Comparison of ENCODE assay signal across 26 cellular contexts in the genomic region with DNA sequence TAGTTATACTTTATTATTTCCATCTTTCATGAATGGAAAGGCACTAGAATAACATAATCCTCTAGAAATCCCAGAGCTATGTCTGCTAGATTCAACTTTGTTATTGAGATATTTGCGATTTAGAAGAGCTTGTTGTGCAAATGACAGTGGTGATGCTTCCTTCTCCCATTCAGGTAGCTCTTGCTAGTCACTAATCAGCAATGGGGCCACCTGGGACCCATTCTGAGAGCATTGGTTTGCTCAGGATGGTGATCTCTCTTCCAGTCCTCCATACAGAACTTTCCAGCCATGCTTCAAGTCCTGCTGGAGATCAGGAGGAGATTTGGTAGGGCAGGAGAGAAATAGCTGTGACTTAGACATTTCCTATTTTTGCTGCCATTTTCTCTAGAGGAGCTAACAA.
DNase-seq lines count a peak whose midpoint lies in the region; ATAC-seq and TF ChIP-seq lines count a peak whose summit lies in the region.
"Had no signal": no experiment of that assay in that cellular context is flagged by ENCODE, and none has a peak within 500 bp of the region (broad histone marks: within the 10 kb centered on the region; RNA-seq: fewer than 3 reads in every experiment).

No MANE protein-coding gene starts in this region.

- no peak overlapping the region for H4K5ac ChIP-seq in H9 (ENCODE audit: insufficient read length, low read depth, low read length)

- H3K9me3 Mint-ChIP-seq in H9 (no peaks in the 10 kb centered on the region), WTC11 (no peaks in the 10 kb centered on the region)
- H3K9me3 Mint-ChIP-seq: CD4-positive, alpha-beta memory T cell; CD8-positive, alpha-beta memory T cell had no signal

- H3K27ac Mint-ChIP-seq in H9 (peak overlapping the region in 2 of 3 experiments; percentile 15 to 78; a peak in 3 of 7 replicates), WTC11 (peak overlapping the region; percentile 58; the same call in 1 of the 2 replicates)
- H3K27ac Mint-ChIP-seq: CD14-positive monocyte; CD4-positive, alpha-beta memory T cell; CD4-positive, CD25-positive, alpha-beta regulatory T cell; CD8-positive, alpha-beta memory T cell had no signal

- no peaks in the 10 kb centered on the region for H3K79me2 ChIP-seq in H9 (ENCODE audit: insufficient read depth, low read length)

- no peak overlapping the region for H2BK120ac ChIP-seq in H9 (ENCODE audit: low read depth, low read length, poor library complexity, severe bottlenecking)

- no peak overlapping the region for H3T11ph ChIP-seq in H9 (ENCODE audit: low read length)

- H3K23me2 ChIP-seq in H9 (ENCODE audit: insufficient read length, low read depth, low read length, poor library complexity, severe bottlenecking), result no peaks in the 10 kb centered on the region

- DNase-seq in NCI-H82 (lab: John Stamatoyannopoulos, UW), result peak; percentile 4
- no peak for DNase-seq in NCI-H82 treated with DMSO at 0.1 percent for 48 hours (lab: John Stamatoyannopoulos, UW; ENCODE audit: unreplicated experiment)
- DNase-seq in H9, result peak; percentile 35
- DNase-seq in WTC11 (ENCODE audit: low spot score), result no peak
- DNase-seq in caudate nucleus (lab: John Stamatoyannopoulos, UW), result no peak
- no peak for DNase-seq in RPMI8226
- DNase-seq in activated CD4-positive, alpha-beta T cell treated with anti-CD3 and anti-CD28 coated beads for 1 hour, result no peak
- DNase-seq: AML-193; BE2C; C1 segment of cervical spinal cord; CD4-positive, alpha-beta memory T cell; CD4-positive, CD25-positive, alpha-beta regulatory T cell; CD8-positive, alpha-beta memory T cell; COR-L47; DMS 273 treated with DMSO at 0.1 percent for 48 hours; DMS153; DMS53; DMS79; DND-41; EL; GDM1 had no signal

- no peak overlapping the region for H3K56ac ChIP-seq in H9 (ENCODE audit: insufficient read length, low read depth, low read length)

- no peak overlapping the region for H2AK5ac ChIP-seq in H9 (ENCODE audit: insufficient read length, low read length)

- peak; percentile 67 for ATAC-seq in WTC11
- ATAC-seq: A549, GM12878 had no signal

- no peaks in the 10 kb centered on the region for H3K27me3 ChIP-seq in H9 (ENCODE audit: insufficient read depth, low read length)
- H3K27me3 ChIP-seq: BE2C, BLaER1 had no signal

- no peak overlapping the region for H3K27ac ChIP-seq in H9 (ENCODE audit: insufficient read length, low read depth, low read length)
- H3K27ac ChIP-seq in caudate nucleus (ENCODE audit: low read depth, low read length), result no peak overlapping the region
- H3K27ac ChIP-seq: 22Rv1, A549, BLaER1 had no signal

- no peak overlapping the region for H3K23ac ChIP-seq in H9 (ENCODE audit: insufficient read length, low read depth, low read length)

- TF ChIP-seq CTCF in H9 (conservative IDR thresholded peaks at IDR 0.05) (no peak), WTC11 (IDR thresholded peaks at IDR 0.05) (no peak)

- H2AFZ ChIP-seq in H9 (ENCODE audit: low read length), result no peak overlapping the region

- H3K4me3 Mint-ChIP-seq in H9 (no peak overlapping the region), WTC11 (no peak overlapping the region)
- H3K4me3 Mint-ChIP-seq: CD14-positive monocyte; CD4-positive, alpha-beta memory T cell; CD4-positive, CD25-positive, alpha-beta regulatory T cell; CD8-positive, alpha-beta memory T cell had no signal

- H2BK12ac ChIP-seq in H9 (ENCODE audit: insufficient read length, low read depth, low read length), result no peak overlapping the region

- no peaks in the 10 kb centered on the region for H4K20me1 ChIP-seq in H9 (ENCODE audit: control insufficient read depth, insufficient read depth, insufficient read length)
- H4K20me1 ChIP-seq: BLaER1 had no signal

- no peak overlapping the region for H3K18ac ChIP-seq in H9 (ENCODE audit: insufficient read length, low read depth, low read length)

- WGBS in H9 (ENCODE audit: extremely low coverage, insufficient read length, low lambda C conversion rate), result no CpG with 5 or more reads among the region's 1 CpG

- POLR2A ChIA-PET in WTC11 (lab: Charles Lee), result no interaction called here

- no peak overlapping the region for H3K9ac ChIP-seq in H9 (ENCODE audit: extremely low read depth, insufficient read length, low read length)
- H3K9ac ChIP-seq: BLaER1 had no signal

- H3K4me1 ChIP-seq in H9 (ENCODE audit: insufficient read depth, low read length), result peaks cover 5% of the 10 kb centered on the region; the same call in 1 of the 2 replicates
- H3K4me1 ChIP-seq: A549, BE2C, BLaER1 had no signal

- H3K14ac ChIP-seq in H9 (ENCODE audit: insufficient read depth, low read length), result no peak overlapping the region

- H4K8ac ChIP-seq in H9 (replicated peaks; ENCODE audit: insufficient read length, low read depth, low read length), result no peak overlapping the region

- no peaks in the 10 kb centered on the region for H3K9me3 ChIP-seq in H9 (ENCODE audit: control insufficient read depth, low read depth, low read length)
- H3K9me3 ChIP-seq: A549, BE2C, BLaER1 had no signal

- H2BK5ac ChIP-seq in H9 (ENCODE audit: insufficient read length, low read length), result no peak overlapping the region

- no peaks in the 10 kb centered on the region for H3K79me1 ChIP-seq in H9 (ENCODE audit: insufficient read depth, low read depth, low read length, poor library complexity, severe bottlenecking)

- H2BK20ac ChIP-seq in H9 (ENCODE audit: low read depth, low read length, poor library complexity, severe bottlenecking), result no peak overlapping the region

- H2BK15ac ChIP-seq in H9 (ENCODE audit: low read depth, low read length), result no peak overlapping the region

- H3K4me1 Mint-ChIP-seq in H9 (peaks cover 14 to 19% of the 10 kb centered on the region in 2 experiments), WTC11 (peaks cover 29% of the 10 kb centered on the region)
- H3K4me1 Mint-ChIP-seq: CD14-positive monocyte; CD4-positive, alpha-beta memory T cell; CD4-positive, CD25-positive, alpha-beta regulatory T cell; CD8-positive, alpha-beta memory T cell had no signal

- CTCF ChIA-PET in WTC11 (lab: Charles Lee), result no interaction called here

- H3K4ac ChIP-seq in H9 (ENCODE audit: low read depth, low read length), result no peak overlapping the region

- H3K4me2 ChIP-seq in H9 (ENCODE audit: insufficient read depth, insufficient read length, low read length), result no peak overlapping the region
- H3K4me2 ChIP-seq: A549, BLaER1 had no signal

- H3K36me3 Mint-ChIP-seq in H9 (ENCODE audit: insufficient read depth in 1 of 3, low read depth in 3 of 3) (no peaks in the 10 kb centered on the region), WTC11 (no peaks in the 10 kb centered on the region)
- H3K36me3 Mint-ChIP-seq: CD14-positive monocyte; CD4-positive, alpha-beta memory T cell; CD4-positive, CD25-positive, alpha-beta regulatory T cell; CD8-positive, alpha-beta memory T cell had no signal

- H4K91ac ChIP-seq in H9 (ENCODE audit: insufficient read length, low read depth, low read length), result no peak overlapping the region

- no peaks in the 10 kb centered on the region for H3K27me3 Mint-ChIP-seq in H9 (ENCODE audit: low read depth)
- H3K27me3 Mint-ChIP-seq in WTC11 (ENCODE audit: low read depth), result no peaks in the 10 kb centered on the region
- H3K27me3 Mint-ChIP-seq: CD4-positive, CD25-positive, alpha-beta regulatory T cell had no signal

TF ChIP-seq in WTC11, 78 proteins besides CTCF, POLR2A, EP300 and RAD21:
- TF ChIP-seq, protein P1, sequence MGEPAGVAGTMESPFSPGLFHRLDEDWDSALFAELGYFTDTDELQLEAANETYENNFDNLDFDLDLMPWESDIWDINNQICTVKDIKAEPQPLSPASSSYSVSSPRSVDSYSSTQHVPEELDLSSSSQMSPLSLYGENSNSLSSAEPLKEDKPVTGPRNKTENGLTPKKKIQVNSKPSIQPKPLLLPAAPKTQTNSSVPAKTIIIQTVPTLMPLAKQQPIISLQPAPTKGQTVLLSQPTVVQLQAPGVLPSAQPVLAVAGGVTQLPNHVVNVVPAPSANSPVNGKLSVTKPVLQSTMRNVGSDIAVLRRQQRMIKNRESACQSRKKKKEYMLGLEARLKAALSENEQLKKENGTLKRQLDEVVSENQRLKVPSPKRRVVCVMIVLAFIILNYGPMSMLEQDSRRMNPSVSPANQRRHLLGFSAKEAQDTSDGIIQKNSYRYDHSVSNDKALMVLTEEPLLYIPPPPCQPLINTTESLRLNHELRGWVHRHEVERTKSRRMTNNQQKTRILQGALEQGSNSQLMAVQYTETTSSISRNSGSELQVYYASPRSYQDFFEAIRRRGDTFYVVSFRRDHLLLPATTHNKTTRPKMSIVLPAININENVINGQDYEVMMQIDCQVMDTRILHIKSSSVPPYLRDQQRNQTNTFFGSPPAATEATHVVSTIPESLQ (CRISPR knock-in tag; IDR thresholded peaks at IDR 0.05), result no peak
- no peak for TF ChIP-seq ZNF121 (CRISPR knock-in tag; IDR thresholded peaks at IDR 0.05)
- TF ChIP-seq FOXK1 (CRISPR knock-in tag; IDR thresholded peaks at IDR 0.05), result no peak

Comparison
In these comparisons a context has a peak if more than half of its experiments do, and no peak if none do; other contexts are left out.
1. DNase-seq: peak in NCI-H82 (single experiment) and H9 (single experiment); none in NCI-H82 treated with DMSO at 0.1 percent for 48 hours (single experiment), WTC11 (single experiment), caudate nucleus (0 of 61), RPMI8226 (single experiment) and activated CD4-positive, alpha-beta T cell treated with anti-CD3 and anti-CD28 coated beads for 1 hour (single experiment).